8 cellular contexts compared by ENCODE assay signal in genomic region chr3:106534206-106534605, GRCh38.
DNase-seq lines count a peak whose midpoint lies in the region; ATAC-seq lines count a peak whose summit lies in the region.

No MANE protein-coding gene starts in this region.

- H3K4me1 Mint-ChIP-seq in activated naive CD8-positive, alpha-beta T cell (ENCODE audit: low read depth) = peaks cover 12% of the 10 kb centered on the region

- H3K9me3 Mint-ChIP-seq in activated naive CD8-positive, alpha-beta T cell (ENCODE audit: low read depth) = peaks cover 22% of the 10 kb centered on the region

- H3K36me3 Mint-ChIP-seq in activated naive CD8-positive, alpha-beta T cell = peaks cover 9% of the 10 kb centered on the region

- ATAC-seq in GM19035 (IDR thresholded peaks at IDR 0.05; ENCODE audit: unreplicated experiment) (no peak), GM19328 (IDR thresholded peaks at IDR 0.05; ENCODE audit: unreplicated experiment) (no peak)

- no peaks in the 10 kb centered on the region for H3K27me3 Mint-ChIP-seq in activated naive CD8-positive, alpha-beta T cell

- peak; percentile 95 for DNase-seq in Daoy (ENCODE audit: low read depth)
- peak in 3 of 5 experiments; percentile 13 to 56 (median 46) for DNase-seq in T-helper 2 cell
- DNase-seq in stimulated activated CD4-positive, alpha-beta T cell treated with anti-CD3 and anti-CD28 coated beads, Interleukin-15, amount 100 ng/mL, for 48 hours (ENCODE audit: low read depth in 2 of 2) = peak; percentile 13 to 30
- no peak for DNase-seq in occipital lobe (lab: John Stamatoyannopoulos, UW)
- DNase-seq in ureter (ENCODE audit: low spot score) = no peak

- H3K27ac Mint-ChIP-seq in activated naive CD8-positive, alpha-beta T cell = peak overlapping the region; percentile 51

- no peak overlapping the region for H3K4me3 Mint-ChIP-seq in activated naive CD8-positive, alpha-beta T cell

Comparison
In these comparisons a context has a peak if more than half of its experiments do, and no peak if none do; other contexts are left out.
1. DNase-seq: peak in Daoy (single experiment), T-helper 2 cell (3 of 5) and stimulated activated CD4-positive, alpha-beta T cell treated with anti-CD3 and anti-CD28 coated beads, Interleukin-15, amount 100 ng/mL, for 48 hours (2 of 2); none in occipital lobe (single experiment) and ureter (single experiment).